ENCODE assay signal across 1 cellular context in the genomic region with DNA sequence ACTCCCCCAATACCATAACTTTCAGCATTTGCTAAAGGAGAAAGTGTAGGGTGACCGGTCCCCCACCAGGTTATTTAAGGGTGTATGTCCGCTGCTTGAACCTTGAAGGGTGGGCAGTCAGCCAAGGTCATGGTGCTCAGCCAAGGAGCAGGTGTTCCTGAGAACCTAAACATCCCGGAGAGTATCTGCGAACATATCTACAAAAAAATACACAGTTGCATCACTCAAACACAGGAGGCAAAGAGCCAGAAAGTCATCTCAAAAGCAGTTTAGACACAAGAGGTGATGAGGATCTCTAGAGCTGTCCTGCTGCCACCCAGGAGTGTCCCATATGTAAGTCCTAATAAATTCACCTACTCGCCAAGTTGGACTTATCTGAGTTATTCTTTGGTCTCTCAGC.
TF ChIP-seq lines count a peak whose summit lies in the region.

No MANE protein-coding gene starts in this region.

TF ChIP-seq in HEK293, 187 proteins besides CTCF, POLR2A, EP300 and RAD21 (continued from another document):
- TF ChIP-seq, protein P1, sequence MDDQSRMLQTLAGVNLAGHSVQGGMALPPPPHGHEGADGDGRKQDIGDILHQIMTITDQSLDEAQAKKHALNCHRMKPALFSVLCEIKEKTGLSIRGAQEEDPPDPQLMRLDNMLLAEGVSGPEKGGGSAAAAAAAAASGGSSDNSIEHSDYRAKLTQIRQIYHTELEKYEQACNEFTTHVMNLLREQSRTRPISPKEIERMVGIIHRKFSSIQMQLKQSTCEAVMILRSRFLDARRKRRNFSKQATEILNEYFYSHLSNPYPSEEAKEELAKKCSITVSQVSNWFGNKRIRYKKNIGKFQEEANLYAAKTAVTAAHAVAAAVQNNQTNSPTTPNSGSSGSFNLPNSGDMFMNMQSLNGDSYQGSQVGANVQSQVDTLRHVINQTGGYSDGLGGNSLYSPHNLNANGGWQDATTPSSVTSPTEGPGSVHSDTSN (CRISPR knock-in tag; IDR thresholded peaks at IDR 0.05), result no peak
- TF ChIP-seq ZNF571 (tag by site-specific recombination; IDR thresholded peaks at IDR 0.05), result no peak
- TF ChIP-seq ZNF324 (tag by site-specific recombination; IDR thresholded peaks at IDR 0.05), result no peak
